ENCODE assay signal across 8 cellular contexts in genomic region chr7:139133335-139134139, GRCh38. TPM values are rescaled to one million over a fixed set of nuclear protein-coding genes. Genes with fewer than 3 reads are reported as not detected.
DNase-seq lines count a peak whose midpoint lies in the region; ATAC-seq and TF ChIP-seq lines count a peak whose summit lies in the region.

No MANE protein-coding gene starts in this region.

- no peaks in the 10 kb centered on the region for H3K36me3 ChIP-seq in kidney epithelial cell (ENCODE audit: control insufficient read depth, insufficient read depth, low read length)

- ATAC-seq in GM19025 (IDR thresholded peaks at IDR 0.05; ENCODE audit: low read depth, unreplicated experiment), result peak; percentile 97
- peak; percentile 96 for ATAC-seq in HG03196 (IDR thresholded peaks at IDR 0.05; ENCODE audit: unreplicated experiment)

- H3K4me3 ChIP-seq in kidney epithelial cell (ENCODE audit: low read depth, low read length), result peak overlapping the region; percentile 77

- DNase-seq in AG20443 (ENCODE audit: low spot score) (peak; percentile 93), NCI-H446 (lab: John Stamatoyannopoulos, UW) (peak; percentile 77 to 88), cerebellum (ENCODE audit: low spot score) (peak; percentile 74), kidney epithelial cell (ENCODE audit: low read depth) (no peak)
- peak; percentile 78 for DNase-seq in activated CD4-positive, alpha-beta T cell treated with anti-CD3 and anti-CD28 coated beads for 1 hour
- peak; percentile 73 to 79 for DNase-seq in stimulated activated CD4-positive, alpha-beta T cell treated with anti-CD3 and anti-CD28 coated beads, Interleukin-15, amount 100 ng/mL, for 1 hour (ENCODE audit: low read depth in 1 of 2, low spot score in 1 of 2)

- H3K27me3 ChIP-seq in kidney epithelial cell (ENCODE audit: control insufficient read depth, insufficient read depth, low read length), result no peaks in the 10 kb centered on the region

- no peak for TF ChIP-seq CTCF in kidney epithelial cell (IDR thresholded peaks at IDR 0.05; ENCODE audit: insufficient read depth, low read length, poor library complexity, severe bottlenecking)

RNA-seq across cellular contexts. Expression of gene ZC3HAV1, which starts 24.0 kb away (rescaled TPM):
- 6.3 TPM for total RNA-seq in cerebellum
- 43.4 and 48.5 TPM in 2 replicates for total RNA-seq in kidney epithelial cell
